In genomic region chr1:159600894-159601293, GRCh38 we compare ENCODE assay signal across 23 cellular contexts. TPM values are rescaled to one million over a fixed set of nuclear protein-coding genes. Genes with fewer than 3 reads are reported as not detected.
DNase-seq lines count a peak whose midpoint lies in the region; ATAC-seq lines count a peak whose summit lies in the region.
"Had no signal": no experiment of that assay in that cellular context is flagged by ENCODE, and none has a peak within 500 bp of the region (broad histone marks: within the 10 kb centered on the region; RNA-seq: fewer than 3 reads in every experiment).

No MANE protein-coding gene starts in this region.

- H3K4me3 ChIP-seq in SJSA1 (no peak overlapping the region), mesenchymal stem cell (ENCODE audit: insufficient read depth in 1 of 2, low read depth in 1 of 2, low read length in 2 of 2) (no peak overlapping the region)
- H3K4me3 ChIP-seq: GM12878, GM23338, Peyer's patch had no signal

- H2BK5ac ChIP-seq in mesenchymal stem cell (ENCODE audit: low read depth, low read length, poor library complexity, severe bottlenecking): no peak overlapping the region

- H3K79me1 ChIP-seq in mesenchymal stem cell (replicated peaks; ENCODE audit: low read length, poor library complexity, severe bottlenecking): no peaks in the 10 kb centered on the region

- H3K23ac ChIP-seq in mesenchymal stem cell (ENCODE audit: low read length in 2 of 2): no peak overlapping the region

- peaks cover 50% of the 10 kb centered on the region for H3K4me1 ChIP-seq in SJSA1 (replicated peaks)
- H3K4me1 ChIP-seq in mesenchymal stem cell (ENCODE audit: control insufficient read depth, insufficient read depth, low read depth, low read length): peaks cover 7% of the 10 kb centered on the region
- H3K4me1 ChIP-seq: Peyer's patch had no signal

- H3K4me1 Mint-ChIP-seq in activated naive CD8-positive, alpha-beta T cell treated with anti-CD3 and anti-CD28 coated beads, Interleukin-2, amount 50 U/mL, for 24 hours: peaks cover 3% of the 10 kb centered on the region
- no peaks in the 10 kb centered on the region for H3K4me1 Mint-ChIP-seq in activated naive CD8-positive, alpha-beta T cell treated with anti-CD3 and anti-CD28 coated beads for 36 hours
- H3K4me1 Mint-ChIP-seq: GM23338, T-cell had no signal

- H3K9me3 ChIP-seq in SJSA1 (replicated peaks) (0 out of 2 replicates have a peak, but pooled peaks cover 3% of the 10 kb centered on the region), mesenchymal stem cell (ENCODE audit: control insufficient read depth, low read length) (no peaks in the 10 kb centered on the region)
- H3K9me3 ChIP-seq: Peyer's patch had no signal

- peak; percentile 61 for ATAC-seq in activated naive CD8-positive, alpha-beta T cell treated with anti-CD3 and anti-CD28 coated beads, Interleukin-2, amount 50 U/mL, for 24 hours
- ATAC-seq in HG03354 (IDR thresholded peaks at IDR 0.05; ENCODE audit: poor library complexity, severe bottlenecking, unreplicated experiment): no peak
- ATAC-seq: GM12878, GM23338, SK-N-SH treated with all-trans-retinoic acid at 6 μM for 48 hours, T-cell had no signal

- no peaks in the 10 kb centered on the region for H3K36me3 Mint-ChIP-seq in activated naive CD8-positive, alpha-beta T cell treated with anti-CD3 and anti-CD28 coated beads, Interleukin-2, amount 50 U/mL, for 24 hours (ENCODE audit: low read depth)
- no peaks in the 10 kb centered on the region for H3K36me3 Mint-ChIP-seq in activated naive CD8-positive, alpha-beta T cell treated with anti-CD3 and anti-CD28 coated beads for 36 hours
- H3K36me3 Mint-ChIP-seq: T-cell had no signal

- H3K27me3 ChIP-seq in SJSA1 (replicated peaks) (no peaks in the 10 kb centered on the region), mesenchymal stem cell (ENCODE audit: control insufficient read depth in 1 of 2, insufficient read depth in 1 of 2, low read length in 2 of 2) (no peaks in the 10 kb centered on the region)
- H3K27me3 ChIP-seq: Peyer's patch had no signal

- H3K27ac Mint-ChIP-seq in activated naive CD8-positive, alpha-beta T cell treated with anti-CD3 and anti-CD28 coated beads, Interleukin-2, amount 50 U/mL, for 24 hours: no peak overlapping the region
- H3K27ac Mint-ChIP-seq in activated naive CD8-positive, alpha-beta T cell treated with anti-CD3 and anti-CD28 coated beads for 36 hours: no peak overlapping the region
- H3K27ac Mint-ChIP-seq: GM23338, T-cell had no signal

- H3K27me3 Mint-ChIP-seq in activated naive CD8-positive, alpha-beta T cell treated with anti-CD3 and anti-CD28 coated beads, Interleukin-2, amount 50 U/mL, for 24 hours: peaks cover 20% of the 10 kb centered on the region
- peaks cover 45% of the 10 kb centered on the region for H3K27me3 Mint-ChIP-seq in activated naive CD8-positive, alpha-beta T cell treated with anti-CD3 and anti-CD28 coated beads for 36 hours

- H2BK15ac ChIP-seq in mesenchymal stem cell (ENCODE audit: low read depth, poor library complexity, severe bottlenecking): no peak overlapping the region

- H2AK5ac ChIP-seq in mesenchymal stem cell (ENCODE audit: low read length, severe bottlenecking): peak overlapping the region; percentile 28

- no peak overlapping the region for H3K14ac ChIP-seq in mesenchymal stem cell (ENCODE audit: low read length in 2 of 2)

- no peaks in the 10 kb centered on the region for H3K9me3 Mint-ChIP-seq in activated naive CD8-positive, alpha-beta T cell treated with anti-CD3 and anti-CD28 coated beads, Interleukin-2, amount 50 U/mL, for 24 hours
- H3K9me3 Mint-ChIP-seq in activated naive CD8-positive, alpha-beta T cell treated with anti-CD3 and anti-CD28 coated beads for 36 hours: no peaks in the 10 kb centered on the region

- no peak for DNase-seq in activated naive CD8-positive, alpha-beta T cell treated with anti-CD3 and anti-CD28 coated beads, Interleukin-2, amount 50 U/mL, for 24 hours
- no peak for DNase-seq in activated naive CD8-positive, alpha-beta T cell treated with anti-CD3 and anti-CD28 coated beads for 36 hours
- peak; percentile 15 for DNase-seq in HT1080 (ENCODE audit: low read depth)
- DNase-seq in SJSA1 (ENCODE audit: low read depth in 1 of 2, low spot score in 2 of 2): peak in 1 of 2 experiments; percentile 53
- DNase-seq in mesenchymal stem cell: no peak
- DNase-seq in NCI-H1048 (lab: John Stamatoyannopoulos, UW): no peak
- DNase-seq in DMS 273 (lab: John Stamatoyannopoulos, UW; ENCODE audit: unreplicated experiment): no peak
- DNase-seq: C1 segment of cervical spinal cord; HCEC 1CT; Karpas-422; NCI-H1105; NCI-H2081; NCI-H446 treated with DMSO at 0.1 percent for 48 hours; NK-92 treated with Interleukin-12 subunit alpha and Interleukin-12 subunit beta, amount 100 ng/mL, for 24 hours; Peyer's patch; Right ventricle myocardium superior; T-cell had no signal

- H3K4ac ChIP-seq in mesenchymal stem cell (ENCODE audit: low read depth in 1 of 2, low read length in 2 of 2): no peak overlapping the region

- H2BK120ac ChIP-seq in mesenchymal stem cell (ENCODE audit: low read depth, low read length): no peak overlapping the region

- H4K8ac ChIP-seq in mesenchymal stem cell (ENCODE audit: low read length): no peak overlapping the region

- H2BK12ac ChIP-seq in mesenchymal stem cell (ENCODE audit: low read length in 2 of 2): no peak overlapping the region

- H3K4me3 Mint-ChIP-seq in activated naive CD8-positive, alpha-beta T cell treated with anti-CD3 and anti-CD28 coated beads, Interleukin-2, amount 50 U/mL, for 24 hours: no peak overlapping the region
- no peak overlapping the region for H3K4me3 Mint-ChIP-seq in activated naive CD8-positive, alpha-beta T cell treated with anti-CD3 and anti-CD28 coated beads for 36 hours
- H3K4me3 Mint-ChIP-seq: GM23338, T-cell had no signal

- no peak overlapping the region for H2AFZ ChIP-seq in mesenchymal stem cell (ENCODE audit: low read depth, low read length)
- H2AFZ ChIP-seq: GM23338 had no signal

- no peak overlapping the region for H3K18ac ChIP-seq in mesenchymal stem cell (ENCODE audit: low read depth in 1 of 2, low read length in 2 of 2)

- WGBS in mesenchymal stem cell: no CpG with 5 or more reads among the region's 3 CpGs

- no peak overlapping the region for H4K91ac ChIP-seq in mesenchymal stem cell (ENCODE audit: low read length)

- peak overlapping the region; percentile 89 for H3K27ac ChIP-seq in SJSA1
- H3K27ac ChIP-seq in mesenchymal stem cell (ENCODE audit: low read length, poor library complexity, severe bottlenecking): no peak overlapping the region
- H3K27ac ChIP-seq: Peyer's patch had no signal

- H3K9ac ChIP-seq in mesenchymal stem cell (ENCODE audit: low read length): no peak overlapping the region

- H3K4me2 ChIP-seq in mesenchymal stem cell (ENCODE audit: low read length, poor library complexity, severe bottlenecking): no peak overlapping the region
- H3K4me2 ChIP-seq: GM23338 had no signal

- no peaks in the 10 kb centered on the region for H3K36me3 ChIP-seq in SJSA1
- no peaks in the 10 kb centered on the region for H3K36me3 ChIP-seq in mesenchymal stem cell (ENCODE audit: control insufficient read depth in 1 of 2, insufficient read depth in 2 of 2, low read depth in 1 of 2, low read length in 2 of 2)
- H3K36me3 ChIP-seq: Peyer's patch had no signal

RNA-seq across cellular contexts. Expression of gene APCS, which starts 13.3 kb away (rescaled TPM):
- not detected for total RNA-seq in activated naive CD8-positive, alpha-beta T cell treated with anti-CD3 and anti-CD28 coated beads for 36 hours
- not detected in 2 replicates for total RNA-seq in HT1080 (2014; rRNA removed; shearing (Covaris generic))
- polyA plus RNA-seq in HT1080 (2015; cell fraction: cytosol; rRNA removed): not detected in 2 replicates
- polyA plus RNA-seq in HT1080 (2015; cell fraction: nucleus; rRNA removed): not detected in 2 replicates
- total RNA-seq in SJSA1 (2014; rRNA removed; shearing (Covaris generic)): not detected in 2 replicates
- not detected for polyA plus RNA-seq in mesenchymal stem cell (2013, experiment 1 of 2)
- polyA plus RNA-seq in mesenchymal stem cell (2013, experiment 2 of 2): not detected
- total RNA-seq: A673, Daoy, GM23338, Peyer's patch had no signal
- polyA plus RNA-seq: GM12878, GM23338 had no signal
